Comparison of ENCODE assay signal across 8 cellular contexts in the genomic region with DNA sequence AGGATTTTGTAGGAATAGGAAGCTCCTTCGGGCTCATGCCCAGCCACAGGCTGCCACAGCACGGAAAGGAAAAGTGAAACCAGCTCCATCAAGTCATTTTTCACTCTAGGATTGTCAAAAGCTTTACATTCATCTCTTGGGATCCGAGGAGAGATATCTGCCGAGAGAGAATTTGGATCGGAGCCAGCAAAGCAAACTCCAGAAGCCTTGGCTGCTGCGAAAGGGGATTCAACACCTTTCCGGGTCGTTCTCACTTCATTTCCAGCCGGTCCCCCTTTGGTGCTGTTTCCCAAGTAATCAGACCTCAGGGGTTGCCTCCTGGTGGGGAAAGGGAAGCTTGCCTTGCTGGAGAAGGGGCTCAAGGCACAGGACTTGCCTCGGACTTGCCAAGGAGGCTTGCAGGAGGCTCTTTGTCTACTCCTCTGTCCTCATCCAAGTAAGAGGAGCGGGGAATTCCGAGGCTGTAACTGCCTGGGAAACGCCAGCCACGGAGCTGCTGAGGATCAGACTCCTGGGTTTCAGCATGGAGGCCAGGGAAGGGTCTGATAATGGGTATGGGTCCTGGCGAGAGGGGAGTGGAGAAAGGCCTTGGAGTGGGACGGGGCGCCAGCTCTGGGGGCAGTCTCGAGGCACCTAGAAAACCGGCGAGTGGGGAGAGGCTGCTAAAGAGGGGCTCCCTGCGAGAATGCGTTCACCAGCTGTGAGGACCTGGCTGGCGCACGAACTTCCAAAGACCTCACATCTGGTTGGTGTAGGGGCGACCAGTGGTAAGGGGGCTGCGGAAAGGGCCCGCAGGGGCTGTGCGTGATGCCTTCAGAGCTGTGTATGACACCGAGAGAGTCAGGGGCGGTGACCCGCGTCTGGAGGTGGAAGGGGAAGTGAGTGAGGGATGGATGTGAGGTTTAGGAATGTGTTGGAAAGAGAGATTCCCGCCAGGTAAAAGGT. TPM values are rescaled to one million over a fixed set of nuclear protein-coding genes. Genes with fewer than 3 reads are reported as not detected.
DNase-seq lines count a peak whose midpoint lies in the region; ATAC-seq, FAIRE-seq and TF ChIP-seq lines count a peak whose summit lies in the region.

No MANE protein-coding gene starts in this region.

- TF ChIP-seq EP300 in A549 (IDR thresholded peaks at IDR 0.05) = no peak

- H3K36me3 ChIP-seq in skeletal muscle tissue (ENCODE audit: control insufficient read depth in 3 of 3, insufficient read depth in 3 of 3, low read length in 3 of 3) = no peaks in the 10 kb centered on the region

- TF ChIP-seq CTCF in A549 (IDR thresholded peaks at IDR 0.05) (no peak), GM12872 (IDR thresholded peaks at IDR 0.05; ENCODE audit: insufficient read depth, low read depth, low read length) (peak; percentile 18; the same call in 1 of the 3 replicates)

- in situ Hi-C loops in T47D (cut with HindIII; ENCODE audit: low pct_unique_long_range_greater_than_20kb, low sequenced_read_pairs) = no loop called here

- POLR2A ChIA-PET in A549 (lab: Yijun Ruan, JAX) = no interaction called here

- H3K4me2 ChIP-seq in A549 = peak overlapping the region; percentile 95

- WGBS in A549 (ENCODE audit: missing lambda C conversion rate) = 24% methylated on average over 24 of the region's 33 CpGs

- TF ChIP-seq POLR2A in A549 (IDR thresholded peaks at IDR 0.05; ENCODE audit: low read length) = no peak

- peak overlapping the region; percentile 49 to 72; a peak in 4 of 6 replicates for H3K27ac ChIP-seq in A549
- H3K27ac ChIP-seq in skeletal muscle tissue (ENCODE audit: low read depth, low read length) = no peak overlapping the region

- TF ChIP-seq RAD21 in A549 (conservative IDR thresholded peaks at IDR 0.05 in 1 of 2, IDR thresholded peaks at IDR 0.05 in 1 of 2) = no peak

- CTCF ChIA-PET in A549 (lab: Yijun Ruan, JAX) = interaction anchor here (0.6 to 2.7 kb wide), 5 partner anchors 27 to 380 kb away, joined by 3 to 7 read pairs (median 4); no protein-coding TSS in a partner anchor

- H3K27me3 ChIP-seq in skeletal muscle tissue (ENCODE audit: control insufficient read depth in 3 of 3, insufficient read depth in 3 of 3, low read length in 3 of 3) = peaks cover 10 to 30% (median 28%) of the 10 kb centered on the region in 3 donors

- H3K9ac ChIP-seq in skeletal muscle tissue (ENCODE audit: low read depth in 1 of 3, low read length in 3 of 3) = peak overlapping the region; percentile 64 to 81 (median 81)

- H3K9me3 ChIP-seq in A549 (no peaks in the 10 kb centered on the region), skeletal muscle tissue (ENCODE audit: control insufficient read depth in 3 of 3, low read length in 3 of 3) (no peaks in the 10 kb centered on the region)

- FAIRE-seq in A549 (lab: Jason Lieb, UNC) = no peak

- peak; percentile 13 to 15 for DNase-seq in A549 (ENCODE audit: low read depth in 1 of 2, low spot score in 1 of 2)
- DNase-seq in RKO (ENCODE audit: low spot score) = peak; percentile 26
- DNase-seq in T47D (ENCODE audit: low read depth in 1 of 2, low spot score in 1 of 2) = peak; percentile 62 to 65
- peak; percentile 61 for DNase-seq in iPS-NIHi7 (ENCODE audit: extremely low spot score)

- H3K4me1 ChIP-seq in A549 (peaks cover 16% of the 10 kb centered on the region; the same call in 2 of the 3 replicates), skeletal muscle tissue (ENCODE audit: control insufficient read depth in 3 of 3, insufficient read depth in 3 of 3, low read length in 3 of 3) (peaks cover 15 to 21% (median 20%) of the 10 kb centered on the region in 3 donors)

- H3K4me3 ChIP-seq in A549 (peak overlapping the region; percentile 34), skeletal muscle tissue (ENCODE audit: low read length in 3 of 3) (peak overlapping the region; percentile 77 to 88 (median 82))

- ATAC-seq in A549 = peak; percentile 33 to 74; a peak in 4 of 6 replicates
- ATAC-seq in GM18867 (IDR thresholded peaks at IDR 0.05; ENCODE audit: unreplicated experiment) = no peak
- ATAC-seq in GM18907 (IDR thresholded peaks at IDR 0.05; ENCODE audit: unreplicated experiment) = no peak

TF ChIP-seq in A549, 52 proteins besides CTCF, POLR2A, EP300 and RAD21:
- TF ChIP-seq ZNF302 (CRISPR knock-in tag; IDR thresholded peaks at IDR 0.05) = no peak
- TF ChIP-seq, protein P1, sequence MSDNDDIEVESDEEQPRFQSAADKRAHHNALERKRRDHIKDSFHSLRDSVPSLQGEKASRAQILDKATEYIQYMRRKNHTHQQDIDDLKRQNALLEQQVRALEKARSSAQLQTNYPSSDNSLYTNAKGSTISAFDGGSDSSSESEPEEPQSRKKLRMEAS (IDR thresholded peaks at IDR 0.05) = no peak
- TF ChIP-seq, protein P2, sequence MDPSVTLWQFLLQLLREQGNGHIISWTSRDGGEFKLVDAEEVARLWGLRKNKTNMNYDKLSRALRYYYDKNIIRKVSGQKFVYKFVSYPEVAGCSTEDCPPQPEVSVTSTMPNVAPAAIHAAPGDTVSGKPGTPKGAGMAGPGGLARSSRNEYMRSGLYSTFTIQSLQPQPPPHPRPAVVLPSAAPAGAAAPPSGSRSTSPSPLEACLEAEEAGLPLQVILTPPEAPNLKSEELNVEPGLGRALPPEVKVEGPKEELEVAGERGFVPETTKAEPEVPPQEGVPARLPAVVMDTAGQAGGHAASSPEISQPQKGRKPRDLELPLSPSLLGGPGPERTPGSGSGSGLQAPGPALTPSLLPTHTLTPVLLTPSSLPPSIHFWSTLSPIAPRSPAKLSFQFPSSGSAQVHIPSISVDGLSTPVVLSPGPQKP (IDR thresholded peaks at IDR 0.05; ENCODE audit: low read depth, low read length) = no peak
- no peak for TF ChIP-seq HMGXB4 (CRISPR knock-in tag; IDR thresholded peaks at IDR 0.05; ENCODE audit: borderline replicate concordance)
- no peak for TF ChIP-seq CHD4 (IDR thresholded peaks at IDR 0.05; ENCODE audit: borderline replicate concordance)
- no peak for TF ChIP-seq EHF (CRISPR knock-in tag; IDR thresholded peaks at IDR 0.05)

RNA-seq across cellular contexts. Expression of gene ETV7, which starts 0.7 kb away (rescaled TPM):
- polyA plus RNA-seq in A549 (2011; rRNA removed) = 0.05 and 0.08 TPM in 2 replicates
- polyA plus RNA-seq in A549 (2012; cell fraction: cytosol; rRNA removed) = 0.04 TPM in 2 replicates
- 0.09 and 0.10 TPM in 2 replicates for polyA plus RNA-seq in A549 (2012; cell fraction: nucleus; rRNA removed)
- 0.07 to 0.12 TPM in 2 of 3 replicates, not detected in the other for polyA plus RNA-seq in A549 (2017; fragmentation: RNase III; extraction: RNeasy Plus Mini Kit Qiagen cat#74134 plus additional on column Dnase treatment)
- not detected in 2 replicates for polyA minus RNA-seq in A549 (2011; rRNA and poly(A)+ RNA removed)
- total RNA-seq in skeletal muscle tissue = not detected

RNA-seq across cellular contexts. Expression of gene BNIP5, which starts 50.1 kb away (rescaled TPM):
- polyA plus RNA-seq in A549 (2011; rRNA removed) = not detected in 2 replicates
- polyA plus RNA-seq in A549 (2012; cell fraction: cytosol; rRNA removed) = not detected in 2 replicates
- not detected in 2 replicates for polyA plus RNA-seq in A549 (2012; cell fraction: nucleus; rRNA removed)
- not detected in 3 replicates for polyA plus RNA-seq in A549 (2017; fragmentation: RNase III; extraction: RNeasy Plus Mini Kit Qiagen cat#74134 plus additional on column Dnase treatment)
- not detected in 2 replicates for polyA minus RNA-seq in A549 (2011; rRNA and poly(A)+ RNA removed)
- not detected for total RNA-seq in skeletal muscle tissue

RNA-seq across cellular contexts. Expression of gene PXT1, which starts 55.9 kb away (rescaled TPM):
- not detected in 2 replicates for polyA plus RNA-seq in A549 (2011; rRNA removed)
- polyA plus RNA-seq in A549 (2012; cell fraction: cytosol; rRNA removed) = 0.01 TPM in 1 of 2 replicates, not detected in the other
- polyA plus RNA-seq in A549 (2012; cell fraction: nucleus; rRNA removed) = not detected in 2 replicates
- polyA plus RNA-seq in A549 (2017; fragmentation: RNase III; extraction: RNeasy Plus Mini Kit Qiagen cat#74134 plus additional on column Dnase treatment) = not detected in 3 replicates
- polyA minus RNA-seq in A549 (2011; rRNA and poly(A)+ RNA removed) = 0.17 and 0.24 TPM in 2 replicates
- not detected for total RNA-seq in skeletal muscle tissue

RNA-seq across cellular contexts. Expression of gene KCTD20, which starts 56.0 kb away (rescaled TPM):
- polyA plus RNA-seq in A549 (2011; rRNA removed) = 48.2 and 48.3 TPM in 2 replicates
- 11.0 and 13.1 TPM in 2 replicates for polyA plus RNA-seq in A549 (2012; cell fraction: cytosol; rRNA removed)
- 3.8 and 5.6 TPM in 2 replicates for polyA plus RNA-seq in A549 (2012; cell fraction: nucleus; rRNA removed)
- 16.8 to 18.1 TPM (median 17.8 TPM) in 3 replicates for polyA plus RNA-seq in A549 (2017; fragmentation: RNase III; extraction: RNeasy Plus Mini Kit Qiagen cat#74134 plus additional on column Dnase treatment)
- polyA minus RNA-seq in A549 (2011; rRNA and poly(A)+ RNA removed) = 43.9 and 48.8 TPM in 2 replicates
- total RNA-seq in skeletal muscle tissue = 64.2 TPM

Comparison
In these comparisons a context has a peak if more than half of its experiments do, and no peak if none do; other contexts are left out.
1. ATAC-seq: peak in A549 (2 of 2); none in GM18867 (single experiment) and GM18907 (single experiment).
2. Peak in every context shown above with its lines, with median percentiles within 50 percentile points of each other: DNase-seq.